Comparison of ENCODE assay signal across 22 cellular contexts in the genomic region with DNA sequence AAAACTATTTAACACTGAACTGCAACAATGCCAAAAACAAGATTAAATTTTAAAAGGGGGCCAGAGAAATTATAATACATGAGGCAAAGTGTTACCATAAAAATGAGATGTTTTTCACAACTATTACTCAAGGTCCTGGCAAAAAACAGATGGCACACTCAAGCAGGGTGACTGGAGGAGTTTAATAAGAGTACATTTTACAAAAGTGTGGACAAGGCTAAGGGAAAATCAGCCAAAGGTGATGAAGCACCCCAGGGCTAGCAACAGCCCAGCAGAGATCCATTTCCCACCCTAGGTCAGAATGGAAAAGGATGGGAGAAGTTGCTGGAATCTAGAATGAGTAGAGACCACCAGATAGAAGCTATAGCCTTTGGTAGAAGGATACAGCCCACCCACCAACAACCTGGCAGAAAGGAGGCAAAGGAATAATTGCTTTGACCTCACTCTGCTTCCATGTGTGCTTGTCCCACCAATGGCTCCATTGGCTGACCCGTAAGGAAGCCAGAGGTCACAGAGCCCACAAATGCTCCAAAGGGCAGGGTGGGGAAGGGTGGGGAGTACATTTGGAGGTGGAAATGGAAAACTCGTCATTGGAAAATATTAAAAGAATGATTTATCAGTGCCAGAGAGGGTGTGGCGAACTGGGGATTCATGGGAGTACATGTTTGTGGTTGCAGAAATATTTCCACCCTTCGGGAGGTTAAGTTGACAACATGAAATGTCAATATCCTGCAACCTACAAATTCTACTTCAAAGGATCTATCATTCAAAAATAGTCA.
DNase-seq lines count a peak whose midpoint lies in the region; FAIRE-seq and TF ChIP-seq lines count a peak whose summit lies in the region.
"Had no signal": no experiment of that assay in that cellular context is flagged by ENCODE, and none has a peak within 500 bp of the region (broad histone marks: within the 10 kb centered on the region; RNA-seq: fewer than 3 reads in every experiment).

No MANE protein-coding gene starts in this region.

- DNase-seq in EL (peak; percentile 57), PC-9 (peak; percentile 43 to 48), fibroblast of peridontal ligament (ENCODE audit: extremely low read depth) (peak; percentile 32), osteocyte (ENCODE audit: extremely low spot score, unreplicated experiment) (no peak), ovary (no peak), ACHN (no peak), islet precursor cell (no peak), RCC 7860 (ENCODE audit: low spot score) (no peak)
- DNase-seq: activated CD4-positive, alpha-beta T cell treated with anti-CD3 and anti-CD28 coated beads for 48 hours; caudate nucleus; COR-L47; endodermal cell; GF-D8; immature natural killer cell; midbrain; NCI-H1092 treated with DMSO at 0.1 percent for 48 hours; stimulated activated naive CD4-positive, alpha-beta T cell; T1000 had no signal

- 37 to 47% (median 39%) methylated on average over 4 of the region's 4 CpGs for WGBS in ovary, 3 donors

- H3K36me3 ChIP-seq in PC-9 (ENCODE audit: low read depth), result no peaks in the 10 kb centered on the region
- H3K36me3 ChIP-seq in ovary, result no peaks in the 10 kb centered on the region

- no peaks in the 10 kb centered on the region for H3K79me2 ChIP-seq in PC-9 (ENCODE audit: low read depth)

- H3K9me2 ChIP-seq in PC-9 (ENCODE audit: insufficient read depth), result peaks cover 4% of the 10 kb centered on the region; the same call in 1 of the 2 replicates

- H3K4me1 Mint-ChIP-seq in osteocyte (ENCODE audit: unreplicated experiment), result peaks cover 34% of the 10 kb centered on the region
- H3K4me1 Mint-ChIP-seq: immature natural killer cell had no signal

- H4K20me1 ChIP-seq in PC-9 (ENCODE audit: insufficient read depth), result no peaks in the 10 kb centered on the region

- CTCF ChIA-PET in PC-9 (lab: Charles Lee), result no interaction called here

- H3K9me3 ChIP-seq in PC-9 (ENCODE audit: insufficient read depth, low read depth), result peaks cover 4% of the 10 kb centered on the region; the same call in 1 of the 2 replicates
- H3K9me3 ChIP-seq in ovary, result no peaks in the 10 kb centered on the region

- intact Hi-C loops in PC-9 (cut with micrococcal nuclease; ENCODE audit: unreplicated experiment), result loop anchor here (1.0 to 5.0 kb wide), 3 partner anchors 24 to 80 kb away; no protein-coding TSS in a partner anchor
- intact Hi-C loops in ovary (cut with DNase I), result no loop called here

- H3K27me3 ChIP-seq in PC-9 (ENCODE audit: insufficient read depth, low read depth) (no peaks in the 10 kb centered on the region), ovary (no peaks in the 10 kb centered on the region)

- no peak overlapping the region for H3K4me3 Mint-ChIP-seq in osteocyte (ENCODE audit: unreplicated experiment)
- H3K4me3 Mint-ChIP-seq: endodermal cell, IgD-negative memory B cell, immature natural killer cell had no signal

- H3K9me3 Mint-ChIP-seq in osteocyte (ENCODE audit: unreplicated experiment), result peaks cover 19% of the 10 kb centered on the region

- H3K4me1 ChIP-seq in PC-9 (replicated peaks; ENCODE audit: insufficient read depth), result peaks cover 13% of the 10 kb centered on the region; the same call in 1 of the 2 replicates
- no peaks in the 10 kb centered on the region for H3K4me1 ChIP-seq in ovary (ENCODE audit: insufficient read depth)

- TF ChIP-seq CTCF in PC-9 (conservative IDR thresholded peaks at IDR 0.05) (no peak), osteocyte (IDR thresholded peaks at IDR 0.05) (no peak), ovary (IDR thresholded peaks at IDR 0.05) (no peak)

- H3K4me2 ChIP-seq in PC-9, result no peak overlapping the region
- H3K4me2 ChIP-seq: smooth muscle cell had no signal

- H3K4me3 ChIP-seq in PC-9 (no peak overlapping the region), ovary (no peak overlapping the region)
- H3K4me3 ChIP-seq: smooth muscle cell had no signal

- H3K27ac ChIP-seq in PC-9 (no peak overlapping the region), ovary (no peak overlapping the region)

- FAIRE-seq in RCC 7860 (lab: Jason Lieb, UNC), result no peak
- FAIRE-seq: H54 had no signal

- POLR2A ChIA-PET in PC-9 (lab: Charles Lee; ENCODE audit: unreplicated experiment), result no interaction called here

- no peak for TF ChIP-seq POLR2A in ovary (IDR thresholded peaks at IDR 0.05)

- H3F3A ChIP-seq in PC-9 (ENCODE audit: insufficient read depth, low read depth), result no peaks in the 10 kb centered on the region

- TSS peak; percentile 39 for BruUV-seq in PC-9 (replicated peaks; lab: Mats Ljungman, UMichigan)

- peaks cover 9% of the 10 kb centered on the region for H3K36me3 Mint-ChIP-seq in osteocyte (ENCODE audit: unreplicated experiment)
- H3K36me3 Mint-ChIP-seq: immature natural killer cell had no signal

- H3K27ac Mint-ChIP-seq in osteocyte (ENCODE audit: unreplicated experiment), result peak overlapping the region; percentile 41
- H3K27ac Mint-ChIP-seq: activated naive CD4-positive, alpha-beta T cell treated with anti-CD3 and anti-CD28 coated beads, Interleukin-2, amount 50 U/mL, for 72 hours; endodermal cell; IgD-negative memory B cell; immature natural killer cell had no signal

- in situ Hi-C loops in ACHN (cut with HindIII; ENCODE audit: low pct_ligation_motif_present, low pct_unique_long_range_greater_than_20kb, low sequenced_read_pairs), result no loop called here

- TF ChIP-seq EP300 in ovary (IDR thresholded peaks at IDR 0.05), result no peak

- H3K27me3 Mint-ChIP-seq in osteocyte (ENCODE audit: unreplicated experiment), result no peaks in the 10 kb centered on the region
- H3K27me3 Mint-ChIP-seq: IgD-negative memory B cell had no signal

- H2AFZ ChIP-seq in PC-9, result no peak overlapping the region

Comparison
In these comparisons a context has a peak if more than half of its experiments do, and no peak if none do; other contexts are left out.
1. DNase-seq: peak in EL (single experiment), PC-9 (2 of 2) and fibroblast of peridontal ligament (single experiment); none in osteocyte (single experiment), ovary (0 of 5), ACHN (single experiment), islet precursor cell (single experiment) and RCC 7860 (single experiment).